9 cellular contexts compared by ENCODE assay signal in the genomic region with DNA sequence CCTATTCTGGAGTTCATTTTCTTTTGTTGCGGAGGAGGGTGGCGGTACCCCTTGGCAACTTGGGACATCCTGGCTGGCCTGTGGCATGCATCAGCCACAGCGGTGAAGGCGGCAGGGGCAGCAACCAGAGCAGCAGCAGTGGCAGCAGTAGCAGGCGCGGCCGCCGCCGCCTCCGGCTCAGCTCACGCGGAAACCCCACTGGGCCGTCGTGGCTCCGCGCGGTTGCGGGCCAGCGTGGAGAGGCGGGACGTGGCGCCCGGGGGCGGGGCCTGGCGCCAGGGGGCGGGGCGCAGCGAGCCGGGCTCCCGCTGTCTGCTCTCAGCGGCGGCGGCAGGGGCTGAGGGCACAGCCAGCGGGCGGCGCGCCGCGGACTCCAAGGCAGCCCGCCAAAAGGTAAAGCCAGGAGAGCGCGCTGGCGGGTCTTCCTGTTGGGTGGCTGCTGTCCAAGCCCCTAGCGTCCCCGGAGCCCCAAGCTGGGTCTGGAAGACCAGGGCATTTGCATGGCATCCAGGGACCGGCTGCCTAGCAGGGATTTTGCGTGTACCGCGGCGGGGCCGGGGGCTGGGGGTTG.
DNase-seq lines count a peak whose midpoint lies in the region; TF ChIP-seq lines count a peak whose summit lies in the region.
"Had no signal": no experiment of that assay in that cellular context is flagged by ENCODE, and none has a peak within 500 bp of the region (broad histone marks: within the 10 kb centered on the region; RNA-seq: fewer than 3 reads in every experiment).

No MANE protein-coding gene starts in this region.

- 2 to 12% (median 4%) methylated on average over 17 to 51 of the region's 51 CpGs for WGBS in stomach, 5 donors

- no peak for TF ChIP-seq EP300 in stomach (IDR thresholded peaks at IDR 0.05)

- H3K4me3 ChIP-seq in HEK293 (ENCODE audit: low read depth, low read length) (peak overlapping the region; percentile 60), stomach (peak overlapping the region; percentile 58 to 75 (median 68))

- H3K36me3 ChIP-seq in HEK293 (ENCODE audit: control insufficient read depth in 2 of 2, insufficient read depth in 1 of 2, low read length in 2 of 2), result no peaks in the 10 kb centered on the region
- no peaks in the 10 kb centered on the region for H3K36me3 ChIP-seq in stomach

- CTCF ChIA-PET in HEK293 (lab: Yijun Ruan, JAX), result no interaction called here
- CTCF ChIA-PET in activated CD4-positive, alpha-beta memory T cell treated with anti-CD3 and anti-CD28 coated beads for 36 hours (lab: Charles Lee), result no interaction called here

- H3K4me1 ChIP-seq in HEK293 (ENCODE audit: control insufficient read depth, insufficient read depth, low read length), result peaks cover 3% of the 10 kb centered on the region; the same call in 1 of the 2 replicates
- H3K4me1 ChIP-seq in stomach, result peaks cover 0 to 32% (median 23%) of the 10 kb centered on the region in 4 donors

- H3K9me3 ChIP-seq in HEK293 (ENCODE audit: control insufficient read depth, insufficient read depth, low read depth, low read length), result no peaks in the 10 kb centered on the region
- no peaks in the 10 kb centered on the region for H3K9me3 ChIP-seq in stomach

- H3K27me3 Mint-ChIP-seq in activated CD4-positive, alpha-beta memory T cell treated with anti-CD3 and anti-CD28 coated beads for 36 hours, result peaks cover 21% of the 10 kb centered on the region

- DNase-seq in anterior cingulate cortex (lab: John Stamatoyannopoulos, UW) (peak in 36 of 58 donors; percentile 10 to 69 (median 33)), iPS-NIHi7 (ENCODE audit: extremely low spot score) (peak; percentile 76), stomach (peak; percentile 62), KG1 (lab: John Stamatoyannopoulos, UW) (no peak), glomerular visceral epithelial cell (ENCODE audit: extremely low spot score) (no peak)
- no peak for DNase-seq in activated CD4-positive, alpha-beta memory T cell treated with anti-CD3 and anti-CD28 coated beads for 36 hours
- DNase-seq: activated B cell treated with CpG ODN at 0.5 μM for 24 hours had no signal

- H3K27ac ChIP-seq in 22Rv1 (peak overlapping the region; percentile 58), HEK293 (ENCODE audit: extremely low read depth, low read depth, low read length) (no peak overlapping the region), stomach (peak overlapping the region in 2 of 5 donors; percentile 20 to 62)

- no peak overlapping the region for H3K27ac Mint-ChIP-seq in activated CD4-positive, alpha-beta memory T cell treated with anti-CD3 and anti-CD28 coated beads for 36 hours
- H3K27ac Mint-ChIP-seq: activated B cell treated with CpG ODN at 0.5 μM for 24 hours had no signal

- H3K4me1 Mint-ChIP-seq in activated CD4-positive, alpha-beta memory T cell treated with anti-CD3 and anti-CD28 coated beads for 36 hours (ENCODE audit: low read depth), result no peaks in the 10 kb centered on the region

- H3K4me3 Mint-ChIP-seq in activated CD4-positive, alpha-beta memory T cell treated with anti-CD3 and anti-CD28 coated beads for 36 hours, result no peak overlapping the region
- H3K4me3 Mint-ChIP-seq: activated B cell treated with CpG ODN at 0.5 μM for 24 hours had no signal

- POLR2A ChIA-PET in HEK293 (lab: Yijun Ruan, JAX), result interaction anchor here (0.6 kb wide), 1 partner anchor 154 kb away, joined by 3 read pairs; no protein-coding TSS in a partner anchor
- POLR2A ChIA-PET in activated CD4-positive, alpha-beta memory T cell treated with anti-CD3 and anti-CD28 coated beads for 36 hours (lab: Charles Lee), result no interaction called here

- no peaks in the 10 kb centered on the region for H3K36me3 Mint-ChIP-seq in activated CD4-positive, alpha-beta memory T cell treated with anti-CD3 and anti-CD28 coated beads for 36 hours

- TF ChIP-seq POLR2A in stomach (IDR thresholded peaks at IDR 0.05), result no peak

- peaks cover 0 to 31% (median 11%) of the 10 kb centered on the region in 3 donors for H3K27me3 ChIP-seq in stomach

- TF ChIP-seq CTCF in 22Rv1 (IDR thresholded peaks at IDR 0.05), result peak; percentile 32
- TF ChIP-seq CTCF in HEK293 (tag by site-specific recombination; IDR thresholded peaks at IDR 0.05), result peak; percentile 54
- no peak for TF ChIP-seq CTCF in stomach (IDR thresholded peaks at IDR 0.05)

- intact Hi-C loops in stomach (cut with DNase I; ENCODE audit: low total_unique reads), result no loop called here
- intact Hi-C loops in activated CD4-positive, alpha-beta memory T cell treated with anti-CD3 and anti-CD28 coated beads for 36 hours (cut with micrococcal nuclease), result no loop called here

- no peaks in the 10 kb centered on the region for H3K9me3 Mint-ChIP-seq in activated CD4-positive, alpha-beta memory T cell treated with anti-CD3 and anti-CD28 coated beads for 36 hours
- H3K9me3 Mint-ChIP-seq: activated B cell treated with CpG ODN at 0.5 μM for 24 hours had no signal

TF ChIP-seq in HEK293, 187 proteins besides CTCF, POLR2A, EP300 and RAD21 (continues in another document):
- peak; percentile 50; the same call in 1 of the 2 replicates for TF ChIP-seq ZNF660 (tag by site-specific recombination; IDR thresholded peaks at IDR 0.05)
- TF ChIP-seq EGR2 (tag by site-specific recombination; IDR thresholded peaks at IDR 0.05; ENCODE audit: low read depth), result no peak
- peak; percentile 26 for TF ChIP-seq SP3 (tag by site-specific recombination; IDR thresholded peaks at IDR 0.05)
- no peak for TF ChIP-seq GLIS1 (tag by site-specific recombination; IDR thresholded peaks at IDR 0.05)
- no peak for TF ChIP-seq ZNF48 (tag by site-specific recombination; IDR thresholded peaks at IDR 0.05)
- TF ChIP-seq ZNF600 (tag by site-specific recombination; IDR thresholded peaks at IDR 0.05), result peak; percentile 46; the same call in 1 of the 2 replicates
- no peak for TF ChIP-seq ZNF707 (tag by site-specific recombination; IDR thresholded peaks at IDR 0.05)
- TF ChIP-seq ZFHX2 (tag by site-specific recombination; conservative IDR thresholded peaks at IDR 0.05), result 0 out of 2 replicates have a peak, but pooled peaks have one; percentile 6
- TF ChIP-seq ZNF561 (tag by site-specific recombination; IDR thresholded peaks at IDR 0.05; ENCODE audit: borderline replicate concordance), result peak; percentile 46; the same call in 1 of the 2 replicates
- no peak for TF ChIP-seq ZNF132 (tag by site-specific recombination; IDR thresholded peaks at IDR 0.05; ENCODE audit: borderline replicate concordance)
- 0 out of 2 replicates have a peak, but pooled peaks have one; percentile 49 for TF ChIP-seq ZNF785 (tag by site-specific recombination; IDR thresholded peaks at IDR 0.05)
- peak; percentile 48; the same call in 1 of the 2 replicates for TF ChIP-seq ZBTB8A (tag by site-specific recombination; IDR thresholded peaks at IDR 0.05)
- TF ChIP-seq, protein P1, sequence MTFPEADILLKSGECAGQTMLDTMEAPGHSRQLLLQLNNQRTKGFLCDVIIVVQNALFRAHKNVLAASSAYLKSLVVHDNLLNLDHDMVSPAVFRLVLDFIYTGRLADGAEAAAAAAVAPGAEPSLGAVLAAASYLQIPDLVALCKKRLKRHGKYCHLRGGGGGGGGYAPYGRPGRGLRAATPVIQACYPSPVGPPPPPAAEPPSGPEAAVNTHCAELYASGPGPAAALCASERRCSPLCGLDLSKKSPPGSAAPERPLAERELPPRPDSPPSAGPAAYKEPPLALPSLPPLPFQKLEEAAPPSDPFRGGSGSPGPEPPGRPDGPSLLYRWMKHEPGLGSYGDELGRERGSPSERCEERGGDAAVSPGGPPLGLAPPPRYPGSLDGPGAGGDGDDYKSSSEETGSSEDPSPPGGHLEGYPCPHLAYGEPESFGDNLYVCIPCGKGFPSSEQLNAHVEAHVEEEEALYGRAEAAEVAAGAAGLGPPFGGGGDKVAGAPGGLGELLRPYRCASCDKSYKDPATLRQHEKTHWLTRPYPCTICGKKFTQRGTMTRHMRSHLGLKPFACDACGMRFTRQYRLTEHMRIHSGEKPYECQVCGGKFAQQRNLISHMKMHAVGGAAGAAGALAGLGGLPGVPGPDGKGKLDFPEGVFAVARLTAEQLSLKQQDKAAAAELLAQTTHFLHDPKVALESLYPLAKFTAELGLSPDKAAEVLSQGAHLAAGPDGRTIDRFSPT (tag by site-specific recombination; IDR thresholded peaks at IDR 0.05), result 0 out of 2 replicates have a peak, but pooled peaks have one; percentile 36
- TF ChIP-seq, protein P2, sequence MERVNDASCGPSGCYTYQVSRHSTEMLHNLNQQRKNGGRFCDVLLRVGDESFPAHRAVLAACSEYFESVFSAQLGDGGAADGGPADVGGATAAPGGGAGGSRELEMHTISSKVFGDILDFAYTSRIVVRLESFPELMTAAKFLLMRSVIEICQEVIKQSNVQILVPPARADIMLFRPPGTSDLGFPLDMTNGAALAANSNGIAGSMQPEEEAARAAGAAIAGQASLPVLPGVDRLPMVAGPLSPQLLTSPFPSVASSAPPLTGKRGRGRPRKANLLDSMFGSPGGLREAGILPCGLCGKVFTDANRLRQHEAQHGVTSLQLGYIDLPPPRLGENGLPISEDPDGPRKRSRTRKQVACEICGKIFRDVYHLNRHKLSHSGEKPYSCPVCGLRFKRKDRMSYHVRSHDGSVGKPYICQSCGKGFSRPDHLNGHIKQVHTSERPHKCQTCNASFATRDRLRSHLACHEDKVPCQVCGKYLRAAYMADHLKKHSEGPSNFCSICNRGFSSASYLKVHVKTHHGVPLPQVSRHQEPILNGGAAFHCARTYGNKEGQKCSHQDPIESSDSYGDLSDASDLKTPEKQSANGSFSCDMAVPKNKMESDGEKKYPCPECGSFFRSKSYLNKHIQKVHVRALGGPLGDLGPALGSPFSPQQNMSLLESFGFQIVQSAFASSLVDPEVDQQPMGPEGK (tag by site-specific recombination; IDR thresholded peaks at IDR 0.05), result peak; percentile 7; the same call in 1 of the 2 replicates

Comparison
In these comparisons a context has a peak if more than half of its experiments do, and no peak if none do; other contexts are left out.
1. CTCF ChIP-seq: peak in 22Rv1 (single experiment) and HEK293 (single experiment); none in stomach (0 of 7).
2. DNase-seq: peak in anterior cingulate cortex (36 of 58), iPS-NIHi7 (single experiment) and stomach (single experiment); none in KG1 (single experiment), activated CD4-positive, alpha-beta memory T cell treated with anti-CD3 and anti-CD28 coated beads for 36 hours (single experiment) and glomerular visceral epithelial cell (single experiment).